ENCODE assay signal across 8 cellular contexts in genomic region chr12:22101749-22102243, GRCh38. TPM values are rescaled to one million over a fixed set of nuclear protein-coding genes. Genes with fewer than 3 reads are reported as not detected.
DNase-seq lines count a peak whose midpoint lies in the region; ATAC-seq and TF ChIP-seq lines count a peak whose summit lies in the region.

No MANE protein-coding gene starts in this region.

- H3K27ac Mint-ChIP-seq in naive thymus-derived CD8-positive, alpha-beta T cell, result peak overlapping the region in 2 of 10 donors; percentile 4 to 80

- H3K4me3 ChIP-seq in HFF-Myc (replicated peaks; ENCODE audit: low read depth, low read length) (no peak overlapping the region), coronary artery (no peak overlapping the region)

- H3K4me1 Mint-ChIP-seq in naive thymus-derived CD8-positive, alpha-beta T cell, result peaks cover 0 to 12% (median 2%) of the 10 kb centered on the region in 4 donors

- POLR2A ChIA-PET in naive thymus-derived CD8-positive, alpha-beta T cell (lab: Charles Lee), result no interaction called here

- no peak overlapping the region for H3K27ac ChIP-seq in coronary artery

- peak; percentile 49 for DNase-seq in GM04504 (ENCODE audit: low read depth)
- DNase-seq in HFF-Myc (ENCODE audit: extremely low read depth, low read depth), result peak; percentile 41
- peak; percentile 60 for DNase-seq in UCSD-AML1 (lab: John Stamatoyannopoulos, UW; ENCODE audit: unreplicated experiment)
- peak; percentile 6 for DNase-seq in kidney glomerular epithelial cell (lab: John Stamatoyannopoulos, UW)
- no peak for DNase-seq in effector CD8-positive, alpha-beta T cell (lab: John Stamatoyannopoulos, UW)
- no peak for DNase-seq in coronary artery (ENCODE audit: low spot score)
- no peak for DNase-seq in naive thymus-derived CD8-positive, alpha-beta T cell

- H3K27me3 Mint-ChIP-seq in naive thymus-derived CD8-positive, alpha-beta T cell, result peaks cover 0 to 4% (median 0%) of the 10 kb centered on the region in 5 donors

- no peaks in the 10 kb centered on the region for H3K36me3 Mint-ChIP-seq in naive thymus-derived CD8-positive, alpha-beta T cell

- ATAC-seq in naive thymus-derived CD8-positive, alpha-beta T cell, result no peak
- ATAC-seq in HG02571 (IDR thresholded peaks at IDR 0.05; ENCODE audit: unreplicated experiment), result no peak

- TF ChIP-seq CTCF in HFF-Myc (IDR thresholded peaks at IDR 0.05; ENCODE audit: low read depth, low read length, missing control alignments) (no peak), coronary artery (IDR thresholded peaks at IDR 0.05) (no peak)

- peaks cover 0 to 1% (median 0%) of the 10 kb centered on the region in 9 donors for H3K9me3 Mint-ChIP-seq in naive thymus-derived CD8-positive, alpha-beta T cell

- no peak overlapping the region for H3K4me3 Mint-ChIP-seq in naive thymus-derived CD8-positive, alpha-beta T cell

RNA-seq across cellular contexts. Expression of gene CMAS, which starts 55.8 kb away (rescaled TPM):
- total RNA-seq in naive thymus-derived CD8-positive, alpha-beta T cell, result 10 to 100 TPM; 17.6 to 18.3 TPM
- polyA plus RNA-seq in naive thymus-derived CD8-positive, alpha-beta T cell, result 10 to 100 TPM; 28.2 to 36.9 (median 35.7) TPM

Comparison
In these comparisons a context has a peak if more than half of its experiments do, and no peak if none do; other contexts are left out.
1. DNase-seq: peak in GM04504 (single experiment), HFF-Myc (single experiment), UCSD-AML1 (single experiment) and kidney glomerular epithelial cell (single experiment); none in effector CD8-positive, alpha-beta T cell (single experiment), coronary artery (single experiment) and naive thymus-derived CD8-positive, alpha-beta T cell (0 of 10).